In the genomic region with DNA sequence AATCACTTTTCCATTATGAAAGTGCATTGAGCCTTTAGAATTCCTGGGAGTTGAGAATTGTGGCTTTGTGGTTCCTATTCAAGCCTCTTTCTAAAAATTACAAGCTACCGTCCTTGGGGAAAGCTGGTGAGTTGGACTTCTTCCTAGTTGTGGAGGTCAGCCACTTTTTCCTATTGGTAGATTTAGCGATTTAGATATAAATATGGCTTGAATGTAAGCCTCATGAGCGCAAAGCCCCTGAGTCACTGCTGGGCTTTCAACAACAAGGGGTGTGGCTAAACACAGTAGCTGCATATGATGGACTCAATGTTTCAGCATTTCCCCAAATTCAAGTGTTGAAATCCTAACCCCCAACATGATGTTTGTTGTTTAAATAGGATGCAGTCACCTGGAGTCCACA, we compare ENCODE assay signal across 23 cellular contexts.
DNase-seq lines count a peak whose midpoint lies in the region; ATAC-seq lines count a peak whose summit lies in the region.
"Had no signal": no experiment of that assay in that cellular context is flagged by ENCODE, and none has a peak within 500 bp of the region (broad histone marks: within the 10 kb centered on the region; RNA-seq: fewer than 3 reads in every experiment).

No MANE protein-coding gene starts in this region.

- ATAC-seq in activated CD8-positive, alpha-beta T cell treated with anti-CD3 and anti-CD28 coated beads, Interleukin-2, amount 10 ng/mL, durations not matched to agents 7 days and 5 days: no peak
- no peak for ATAC-seq in esophagus mucosa
- ATAC-seq in activated CD4-positive, alpha-beta T cell treated with anti-CD3 and anti-CD28 coated beads for 36 hours: no peak
- ATAC-seq: HCT116, left ventricle myocardium superior had no signal

- intact Hi-C loops in activated CD4-positive, alpha-beta T cell treated with anti-CD3 and anti-CD28 coated beads for 36 hours (cut with DNase I, micrococcal nuclease): no loop called here

- H3F3A ChIP-seq in GM23248 (ENCODE audit: insufficient read depth): peaks cover 9% of the 10 kb centered on the region; the same call in 1 of the 2 replicates

- no peaks in the 10 kb centered on the region for H3K27me3 ChIP-seq in GM23248 (replicated peaks; ENCODE audit: insufficient read depth)
- H3K27me3 ChIP-seq: SJSA1 had no signal

- no peak overlapping the region for H3K4me2 ChIP-seq in GM23248 (ENCODE audit: unreplicated experiment)

- H4K20me1 ChIP-seq in GM23248 (ENCODE audit: insufficient read depth): no peaks in the 10 kb centered on the region

- no peaks in the 10 kb centered on the region for H3K27me3 Mint-ChIP-seq in activated CD8-positive, alpha-beta T cell treated with anti-CD3 and anti-CD28 coated beads, Interleukin-2, amount 10 ng/mL, durations not matched to agents 7 days and 5 days (ENCODE audit: low read depth)
- H3K27me3 Mint-ChIP-seq in activated CD4-positive, alpha-beta T cell treated with anti-CD3 and anti-CD28 coated beads for 36 hours: peaks cover 9% of the 10 kb centered on the region
- H3K27me3 Mint-ChIP-seq: activated naive CD4-positive, alpha-beta T cell treated with anti-CD3 and anti-CD28 coated beads, Interleukin-2, amount 10 ng/mL, durations not matched to agents 7 days and 5 days; CD4-positive, alpha-beta memory T cell had no signal

- peak overlapping the region; percentile 17; the same call in 1 of the 2 replicates for H3K27ac ChIP-seq in GM23248
- H3K27ac ChIP-seq: SJSA1 had no signal

- POLR2A ChIA-PET in activated CD8-positive, alpha-beta T cell treated with anti-CD3 and anti-CD28 coated beads, Interleukin-2, amount 10 ng/mL, durations not matched to agents 7 days and 5 days (lab: Charles Lee): no interaction called here
- POLR2A ChIA-PET in activated CD4-positive, alpha-beta T cell treated with anti-CD3 and anti-CD28 coated beads for 36 hours (lab: Charles Lee): no interaction called here

- H3K4me3 ChIP-seq in GM23248: no peak overlapping the region
- H3K4me3 ChIP-seq: SJSA1 had no signal

- peaks cover 17% of the 10 kb centered on the region for H3K4me1 ChIP-seq in GM23248 (ENCODE audit: insufficient read depth)

- H2AFZ ChIP-seq in GM23248: no peak overlapping the region

- H3K36me3 Mint-ChIP-seq in activated CD8-positive, alpha-beta T cell treated with anti-CD3 and anti-CD28 coated beads, Interleukin-2, amount 10 ng/mL, durations not matched to agents 7 days and 5 days (ENCODE audit: low read depth): no peaks in the 10 kb centered on the region
- H3K36me3 Mint-ChIP-seq in activated CD4-positive, alpha-beta T cell treated with anti-CD3 and anti-CD28 coated beads for 36 hours (ENCODE audit: low read depth): no peaks in the 10 kb centered on the region
- H3K36me3 Mint-ChIP-seq: activated naive CD4-positive, alpha-beta T cell treated with anti-CD3 and anti-CD28 coated beads, Interleukin-2, amount 10 ng/mL, durations not matched to agents 7 days and 5 days; CD4-positive, alpha-beta memory T cell had no signal

- WGBS in GM23248 (ENCODE audit: low coverage in 1 of 2, low lambda C conversion rate in 2 of 2, missing lambda C conversion rate in 2 of 2), 2 experiments: 94 to 98% methylated on average over 3 of the region's 3 CpGs

- no peaks in the 10 kb centered on the region for H3K9me3 ChIP-seq in GM23248 (ENCODE audit: low read depth)
- H3K9me3 ChIP-seq: SJSA1 had no signal

- H3K9ac ChIP-seq in GM23248: no peak overlapping the region

- in situ Hi-C loops in GM23248 (cut with MboI): no loop called here

- H3K4me3 Mint-ChIP-seq in activated CD8-positive, alpha-beta T cell treated with anti-CD3 and anti-CD28 coated beads, Interleukin-2, amount 10 ng/mL, durations not matched to agents 7 days and 5 days: no peak overlapping the region
- H3K4me3 Mint-ChIP-seq in activated CD4-positive, alpha-beta T cell treated with anti-CD3 and anti-CD28 coated beads for 36 hours: no peak overlapping the region
- H3K4me3 Mint-ChIP-seq: activated naive CD4-positive, alpha-beta T cell treated with anti-CD3 and anti-CD28 coated beads, Interleukin-2, amount 10 ng/mL, durations not matched to agents 7 days and 5 days; CD4-positive, alpha-beta memory T cell; nephron progenitor cell had no signal

- H3K27ac Mint-ChIP-seq in activated CD8-positive, alpha-beta T cell treated with anti-CD3 and anti-CD28 coated beads, Interleukin-2, amount 10 ng/mL, durations not matched to agents 7 days and 5 days: no peak overlapping the region
- H3K27ac Mint-ChIP-seq in activated CD4-positive, alpha-beta T cell treated with anti-CD3 and anti-CD28 coated beads for 36 hours: no peak overlapping the region
- H3K27ac Mint-ChIP-seq: activated naive CD4-positive, alpha-beta T cell treated with anti-CD3 and anti-CD28 coated beads, Interleukin-2, amount 10 ng/mL, durations not matched to agents 7 days and 5 days; CD4-positive, alpha-beta memory T cell; nephron progenitor cell had no signal

- CTCF ChIA-PET in activated CD8-positive, alpha-beta T cell treated with anti-CD3 and anti-CD28 coated beads, Interleukin-2, amount 10 ng/mL, durations not matched to agents 7 days and 5 days (lab: Charles Lee): no interaction called here
- CTCF ChIA-PET in activated CD4-positive, alpha-beta T cell treated with anti-CD3 and anti-CD28 coated beads for 36 hours (lab: Charles Lee): interaction anchor here (0.7 kb wide), 1 partner anchor 59 kb away, joined by 3 read pairs; no protein-coding TSS in a partner anchor

- H3K79me2 ChIP-seq in GM23248 (ENCODE audit: insufficient read depth): no peaks in the 10 kb centered on the region

- no peaks in the 10 kb centered on the region for H3K9me3 Mint-ChIP-seq in activated CD8-positive, alpha-beta T cell treated with anti-CD3 and anti-CD28 coated beads, Interleukin-2, amount 10 ng/mL, durations not matched to agents 7 days and 5 days (ENCODE audit: insufficient read depth)
- H3K9me3 Mint-ChIP-seq in activated CD4-positive, alpha-beta T cell treated with anti-CD3 and anti-CD28 coated beads for 36 hours (ENCODE audit: low read depth): no peaks in the 10 kb centered on the region
- H3K9me3 Mint-ChIP-seq: activated naive CD4-positive, alpha-beta T cell treated with anti-CD3 and anti-CD28 coated beads, Interleukin-2, amount 10 ng/mL, durations not matched to agents 7 days and 5 days; nephron progenitor cell had no signal

- no peaks in the 10 kb centered on the region for H3K36me3 ChIP-seq in GM23248 (ENCODE audit: low read depth)
- H3K36me3 ChIP-seq: SJSA1 had no signal

- no peaks in the 10 kb centered on the region for H3K4me1 Mint-ChIP-seq in activated CD8-positive, alpha-beta T cell treated with anti-CD3 and anti-CD28 coated beads, Interleukin-2, amount 10 ng/mL, durations not matched to agents 7 days and 5 days (ENCODE audit: low read depth)
- H3K4me1 Mint-ChIP-seq in activated CD4-positive, alpha-beta T cell treated with anti-CD3 and anti-CD28 coated beads for 36 hours: no peaks in the 10 kb centered on the region
- H3K4me1 Mint-ChIP-seq: activated naive CD4-positive, alpha-beta T cell treated with anti-CD3 and anti-CD28 coated beads, Interleukin-2, amount 10 ng/mL, durations not matched to agents 7 days and 5 days; CD4-positive, alpha-beta memory T cell; nephron progenitor cell had no signal

- 0 out of 2 replicates have a peak, but pooled peaks cover 7% of the 10 kb centered on the region for H3K9me2 ChIP-seq in GM23248 (ENCODE audit: insufficient read depth)

- peak; percentile 36 for DNase-seq in GM23248
- DNase-seq in OCI-M1 (lab: John Stamatoyannopoulos, UW): peak; percentile 9
- peak; percentile 16 for DNase-seq in fibroblast of gingiva (ENCODE audit: low read depth)
- peak; percentile 41 for DNase-seq in non-pigmented ciliary epithelial cell (ENCODE audit: low read depth)
- DNase-seq in OCI-M2 (lab: John Stamatoyannopoulos, UW; ENCODE audit: unreplicated experiment): no peak
- no peak for DNase-seq in activated CD8-positive, alpha-beta T cell treated with anti-CD3 and anti-CD28 coated beads, Interleukin-2, amount 10 ng/mL, durations not matched to agents 7 days and 5 days
- DNase-seq in activated CD4-positive, alpha-beta T cell treated with anti-CD3 and anti-CD28 coated beads for 36 hours: no peak
- DNase-seq: activated CD4-positive, alpha-beta T cell treated with anti-CD3 and anti-CD28 coated beads for 4 hours; activated naive CD4-positive, alpha-beta T cell treated with anti-CD3 and anti-CD28 coated beads, Interleukin-2, amount 10 ng/mL, durations not matched to agents 7 days and 5 days; aorta; CD4-positive, alpha-beta memory T cell; DMS 273 treated with DMSO at 0.1 percent for 48 hours; effector CD4-positive, alpha-beta T cell; KG1; left ventricle myocardium superior; NCI-H1092 treated with DMSO at 0.1 percent for 48 hours; NCI-H2029 treated with DMSO at 0.1 percent for 48 hours; NCI-H345; nephron progenitor cell; T-helper 1 cell had no signal

Comparison
In these comparisons a context has a peak if more than half of its experiments do, and no peak if none do; other contexts are left out.
1. DNase-seq: peak in GM23248 (single experiment), OCI-M1 (single experiment), fibroblast of gingiva (single experiment) and non-pigmented ciliary epithelial cell (single experiment); none in OCI-M2 (single experiment), activated CD8-positive, alpha-beta T cell treated with anti-CD3 and anti-CD28 coated beads, Interleukin-2, amount 10 ng/mL, durations not matched to agents 7 days and 5 days (single experiment) and activated CD4-positive, alpha-beta T cell treated with anti-CD3 and anti-CD28 coated beads for 36 hours (single experiment).